In the genomic region with DNA sequence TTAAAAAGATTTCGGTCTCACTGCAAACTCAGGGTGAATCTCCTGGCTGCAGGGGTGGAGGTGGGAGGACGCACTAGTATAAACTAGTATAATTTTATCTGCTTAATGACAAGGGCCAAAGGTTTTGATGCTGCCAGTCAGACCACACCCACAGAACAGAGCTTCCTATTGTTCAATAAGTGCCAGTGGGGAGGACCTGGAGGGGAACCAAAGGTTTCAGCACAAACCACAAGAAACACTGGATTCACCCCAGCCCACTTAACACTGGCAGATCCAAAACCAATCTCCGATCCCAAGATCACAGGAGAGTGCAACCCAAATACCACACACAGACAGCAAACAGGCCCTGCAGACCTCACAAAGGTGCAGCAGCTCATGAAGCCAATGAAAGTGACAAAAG, we compare ENCODE assay signal across 1 cellular context.
A peak's percentile ranks its signal among the peaks of the same experiment; 100 is the strongest.
TF ChIP-seq lines count a peak whose summit lies in the region.

No MANE protein-coding gene starts in this region.

TF ChIP-seq in GM12878, 131 proteins besides CTCF, POLR2A, EP300 and RAD21:
- no peak for TF ChIP-seq RAD51 (IDR thresholded peaks at IDR 0.05)
- TF ChIP-seq IKZF2 (IDR thresholded peaks at IDR 0.05): peak in 1 of 2 experiments; percentile 42; a peak in 1 of 4 replicates
- peak; percentile 69 for TF ChIP-seq IKZF1 (conservative IDR thresholded peaks at IDR 0.05)
- TF ChIP-seq NR2F1 (conservative IDR thresholded peaks at IDR 0.05): peak; percentile 68
- no peak for TF ChIP-seq CBFB (IDR thresholded peaks at IDR 0.05; ENCODE audit: low read depth)
- no peak for TF ChIP-seq ASH2L (IDR thresholded peaks at IDR 0.05; ENCODE audit: borderline replicate concordance, low read depth)
- TF ChIP-seq NBN (IDR thresholded peaks at IDR 0.05): no peak
- TF ChIP-seq, protein P1, sequence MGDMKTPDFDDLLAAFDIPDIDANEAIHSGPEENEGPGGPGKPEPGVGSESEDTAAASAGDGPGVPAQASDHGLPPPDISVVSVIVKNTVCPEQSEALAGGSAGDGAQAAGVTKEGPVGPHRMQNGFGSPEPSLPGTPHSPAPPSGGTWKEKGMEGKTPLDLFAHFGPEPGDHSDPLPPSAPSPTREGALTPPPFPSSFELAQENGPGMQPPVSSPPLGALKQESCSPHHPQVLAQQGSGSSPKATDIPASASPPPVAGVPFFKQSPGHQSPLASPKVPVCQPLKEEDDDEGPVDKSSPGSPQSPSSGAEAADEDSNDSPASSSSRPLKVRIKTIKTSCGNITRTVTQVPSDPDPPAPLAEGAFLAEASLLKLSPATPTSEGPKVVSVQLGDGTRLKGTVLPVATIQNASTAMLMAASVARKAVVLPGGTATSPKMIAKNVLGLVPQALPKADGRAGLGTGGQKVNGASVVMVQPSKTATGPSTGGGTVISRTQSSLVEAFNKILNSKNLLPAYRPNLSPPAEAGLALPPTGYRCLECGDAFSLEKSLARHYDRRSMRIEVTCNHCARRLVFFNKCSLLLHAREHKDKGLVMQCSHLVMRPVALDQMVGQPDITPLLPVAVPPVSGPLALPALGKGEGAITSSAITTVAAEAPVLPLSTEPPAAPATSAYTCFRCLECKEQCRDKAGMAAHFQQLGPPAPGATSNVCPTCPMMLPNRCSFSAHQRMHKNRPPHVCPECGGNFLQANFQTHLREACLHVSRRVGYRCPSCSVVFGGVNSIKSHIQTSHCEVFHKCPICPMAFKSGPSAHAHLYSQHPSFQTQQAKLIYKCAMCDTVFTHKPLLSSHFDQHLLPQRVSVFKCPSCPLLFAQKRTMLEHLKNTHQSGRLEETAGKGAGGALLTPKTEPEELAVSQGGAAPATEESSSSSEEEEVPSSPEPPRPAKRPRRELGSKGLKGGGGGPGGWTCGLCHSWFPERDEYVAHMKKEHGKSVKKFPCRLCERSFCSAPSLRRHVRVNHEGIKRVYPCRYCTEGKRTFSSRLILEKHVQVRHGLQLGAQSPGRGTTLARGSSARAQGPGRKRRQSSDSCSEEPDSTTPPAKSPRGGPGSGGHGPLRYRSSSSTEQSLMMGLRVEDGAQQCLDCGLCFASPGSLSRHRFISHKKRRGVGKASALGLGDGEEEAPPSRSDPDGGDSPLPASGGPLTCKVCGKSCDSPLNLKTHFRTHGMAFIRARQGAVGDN (IDR thresholded peaks at IDR 0.05): no peak
- no peak for TF ChIP-seq GABPA (IDR thresholded peaks at IDR 0.05; ENCODE audit: low read depth)
- TF ChIP-seq, protein P2, sequence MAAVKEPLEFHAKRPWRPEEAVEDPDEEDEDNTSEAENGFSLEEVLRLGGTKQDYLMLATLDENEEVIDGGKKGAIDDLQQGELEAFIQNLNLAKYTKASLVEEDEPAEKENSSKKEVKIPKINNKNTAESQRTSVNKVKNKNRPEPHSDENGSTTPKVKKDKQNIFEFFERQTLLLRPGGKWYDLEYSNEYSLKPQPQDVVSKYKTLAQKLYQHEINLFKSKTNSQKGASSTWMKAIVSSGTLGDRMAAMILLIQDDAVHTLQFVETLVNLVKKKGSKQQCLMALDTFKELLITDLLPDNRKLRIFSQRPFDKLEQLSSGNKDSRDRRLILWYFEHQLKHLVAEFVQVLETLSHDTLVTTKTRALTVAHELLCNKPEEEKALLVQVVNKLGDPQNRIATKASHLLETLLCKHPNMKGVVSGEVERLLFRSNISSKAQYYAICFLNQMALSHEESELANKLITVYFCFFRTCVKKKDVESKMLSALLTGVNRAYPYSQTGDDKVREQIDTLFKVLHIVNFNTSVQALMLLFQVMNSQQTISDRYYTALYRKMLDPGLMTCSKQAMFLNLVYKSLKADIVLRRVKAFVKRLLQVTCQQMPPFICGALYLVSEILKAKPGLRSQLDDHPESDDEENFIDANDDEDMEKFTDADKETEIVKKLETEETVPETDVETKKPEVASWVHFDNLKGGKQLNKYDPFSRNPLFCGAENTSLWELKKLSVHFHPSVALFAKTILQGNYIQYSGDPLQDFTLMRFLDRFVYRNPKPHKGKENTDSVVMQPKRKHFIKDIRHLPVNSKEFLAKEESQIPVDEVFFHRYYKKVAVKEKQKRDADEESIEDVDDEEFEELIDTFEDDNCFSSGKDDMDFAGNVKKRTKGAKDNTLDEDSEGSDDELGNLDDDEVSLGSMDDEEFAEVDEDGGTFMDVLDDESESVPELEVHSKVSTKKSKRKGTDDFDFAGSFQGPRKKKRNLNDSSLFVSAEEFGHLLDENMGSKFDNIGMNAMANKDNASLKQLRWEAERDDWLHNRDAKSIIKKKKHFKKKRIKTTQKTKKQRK (IDR thresholded peaks at IDR 0.05; ENCODE audit: low read depth, low read length): no peak
- TF ChIP-seq, protein P3, sequence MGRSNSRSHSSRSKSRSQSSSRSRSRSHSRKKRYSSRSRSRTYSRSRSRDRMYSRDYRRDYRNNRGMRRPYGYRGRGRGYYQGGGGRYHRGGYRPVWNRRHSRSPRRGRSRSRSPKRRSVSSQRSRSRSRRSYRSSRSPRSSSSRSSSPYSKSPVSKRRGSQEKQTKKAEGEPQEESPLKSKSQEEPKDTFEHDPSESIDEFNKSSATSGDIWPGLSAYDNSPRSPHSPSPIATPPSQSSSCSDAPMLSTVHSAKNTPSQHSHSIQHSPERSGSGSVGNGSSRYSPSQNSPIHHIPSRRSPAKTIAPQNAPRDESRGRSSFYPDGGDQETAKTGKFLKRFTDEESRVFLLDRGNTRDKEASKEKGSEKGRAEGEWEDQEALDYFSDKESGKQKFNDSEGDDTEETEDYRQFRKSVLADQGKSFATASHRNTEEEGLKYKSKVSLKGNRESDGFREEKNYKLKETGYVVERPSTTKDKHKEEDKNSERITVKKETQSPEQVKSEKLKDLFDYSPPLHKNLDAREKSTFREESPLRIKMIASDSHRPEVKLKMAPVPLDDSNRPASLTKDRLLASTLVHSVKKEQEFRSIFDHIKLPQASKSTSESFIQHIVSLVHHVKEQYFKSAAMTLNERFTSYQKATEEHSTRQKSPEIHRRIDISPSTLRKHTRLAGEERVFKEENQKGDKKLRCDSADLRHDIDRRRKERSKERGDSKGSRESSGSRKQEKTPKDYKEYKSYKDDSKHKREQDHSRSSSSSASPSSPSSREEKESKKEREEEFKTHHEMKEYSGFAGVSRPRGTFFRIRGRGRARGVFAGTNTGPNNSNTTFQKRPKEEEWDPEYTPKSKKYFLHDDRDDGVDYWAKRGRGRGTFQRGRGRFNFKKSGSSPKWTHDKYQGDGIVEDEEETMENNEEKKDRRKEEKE (IDR thresholded peaks at IDR 0.05): no peak
- TF ChIP-seq RUNX3 (IDR thresholded peaks at IDR 0.05; ENCODE audit: low read length): peak; percentile 59
- no peak for TF ChIP-seq PAX8 (IDR thresholded peaks at IDR 0.05)
- TF ChIP-seq BCL11A (IDR thresholded peaks at IDR 0.05; ENCODE audit: low read depth, low read length): no peak
- no peak for TF ChIP-seq GATAD2B (conservative IDR thresholded peaks at IDR 0.05; ENCODE audit: low read depth)
- TF ChIP-seq POLR2AphosphoS5 (IDR thresholded peaks at IDR 0.05; ENCODE audit: low read length): peak; percentile 46; the same call in 1 of the 2 replicates
- TF ChIP-seq, protein P4, sequence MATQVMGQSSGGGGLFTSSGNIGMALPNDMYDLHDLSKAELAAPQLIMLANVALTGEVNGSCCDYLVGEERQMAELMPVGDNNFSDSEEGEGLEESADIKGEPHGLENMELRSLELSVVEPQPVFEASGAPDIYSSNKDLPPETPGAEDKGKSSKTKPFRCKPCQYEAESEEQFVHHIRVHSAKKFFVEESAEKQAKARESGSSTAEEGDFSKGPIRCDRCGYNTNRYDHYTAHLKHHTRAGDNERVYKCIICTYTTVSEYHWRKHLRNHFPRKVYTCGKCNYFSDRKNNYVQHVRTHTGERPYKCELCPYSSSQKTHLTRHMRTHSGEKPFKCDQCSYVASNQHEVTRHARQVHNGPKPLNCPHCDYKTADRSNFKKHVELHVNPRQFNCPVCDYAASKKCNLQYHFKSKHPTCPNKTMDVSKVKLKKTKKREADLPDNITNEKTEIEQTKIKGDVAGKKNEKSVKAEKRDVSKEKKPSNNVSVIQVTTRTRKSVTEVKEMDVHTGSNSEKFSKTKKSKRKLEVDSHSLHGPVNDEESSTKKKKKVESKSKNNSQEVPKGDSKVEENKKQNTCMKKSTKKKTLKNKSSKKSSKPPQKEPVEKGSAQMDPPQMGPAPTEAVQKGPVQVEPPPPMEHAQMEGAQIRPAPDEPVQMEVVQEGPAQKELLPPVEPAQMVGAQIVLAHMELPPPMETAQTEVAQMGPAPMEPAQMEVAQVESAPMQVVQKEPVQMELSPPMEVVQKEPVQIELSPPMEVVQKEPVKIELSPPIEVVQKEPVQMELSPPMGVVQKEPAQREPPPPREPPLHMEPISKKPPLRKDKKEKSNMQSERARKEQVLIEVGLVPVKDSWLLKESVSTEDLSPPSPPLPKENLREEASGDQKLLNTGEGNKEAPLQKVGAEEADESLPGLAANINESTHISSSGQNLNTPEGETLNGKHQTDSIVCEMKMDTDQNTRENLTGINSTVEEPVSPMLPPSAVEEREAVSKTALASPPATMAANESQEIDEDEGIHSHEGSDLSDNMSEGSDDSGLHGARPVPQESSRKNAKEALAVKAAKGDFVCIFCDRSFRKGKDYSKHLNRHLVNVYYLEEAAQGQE (IDR thresholded peaks at IDR 0.05; ENCODE audit: low read depth, low read length): no peak
- peak; percentile 32; the same call in 1 of the 2 replicates for TF ChIP-seq EED (IDR thresholded peaks at IDR 0.05; ENCODE audit: low read depth)
- TF ChIP-seq, protein P5, sequence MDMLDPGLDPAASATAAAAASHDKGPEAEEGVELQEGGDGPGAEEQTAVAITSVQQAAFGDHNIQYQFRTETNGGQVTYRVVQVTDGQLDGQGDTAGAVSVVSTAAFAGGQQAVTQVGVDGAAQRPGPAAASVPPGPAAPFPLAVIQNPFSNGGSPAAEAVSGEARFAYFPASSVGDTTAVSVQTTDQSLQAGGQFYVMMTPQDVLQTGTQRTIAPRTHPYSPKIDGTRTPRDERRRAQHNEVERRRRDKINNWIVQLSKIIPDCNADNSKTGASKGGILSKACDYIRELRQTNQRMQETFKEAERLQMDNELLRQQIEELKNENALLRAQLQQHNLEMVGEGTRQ (IDR thresholded peaks at IDR 0.05; ENCODE audit: borderline replicate concordance, low read depth, low read length): no peak
- no peak for TF ChIP-seq POLR2AphosphoS2 (IDR thresholded peaks at IDR 0.05; ENCODE audit: low read depth, low read length)
- TF ChIP-seq RCOR1 (conservative IDR thresholded peaks at IDR 0.05; ENCODE audit: low read depth, low read length): no peak
- no peak for TF ChIP-seq CHD1 (IDR thresholded peaks at IDR 0.05; ENCODE audit: low read depth, low read length)
- TF ChIP-seq SMAD1 (IDR thresholded peaks at IDR 0.05; ENCODE audit: low read depth, partially characterized antibody): no peak
- TF ChIP-seq CREB1 (IDR thresholded peaks at IDR 0.05; ENCODE audit: low read depth): no peak
